ENCODE assay signal across 29 cellular contexts in the genomic region with DNA sequence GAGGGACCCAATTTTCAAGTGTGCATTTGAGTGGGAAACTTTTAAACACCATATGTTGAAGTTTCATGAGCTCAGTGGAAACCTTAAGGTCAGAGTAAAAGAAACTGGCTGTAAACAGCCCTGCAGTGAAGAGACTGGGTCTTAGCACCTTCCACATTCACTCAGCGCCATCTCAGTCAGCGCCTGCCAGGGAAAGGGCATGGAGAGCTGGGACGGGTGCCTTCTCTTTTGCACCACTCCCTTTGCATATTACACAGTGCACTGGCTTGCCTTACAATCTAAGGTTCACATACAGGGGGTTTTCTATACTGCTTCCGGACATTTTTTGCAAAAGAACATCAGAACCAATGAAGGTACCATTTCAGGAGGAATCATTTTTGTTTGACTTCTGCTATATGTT. TPM values are rescaled to one million over a fixed set of nuclear protein-coding genes. Genes with fewer than 3 reads are reported as not detected.
DNase-seq lines count a peak whose midpoint lies in the region; ATAC-seq lines count a peak whose summit lies in the region.
"Had no signal": no experiment of that assay in that cellular context is flagged by ENCODE, and none has a peak within 500 bp of the region (broad histone marks: within the 10 kb centered on the region; RNA-seq: fewer than 3 reads in every experiment).

No MANE protein-coding gene starts in this region.

- H3K9me3 Mint-ChIP-seq in activated CD4-positive, alpha-beta T cell treated with anti-CD3 and anti-CD28 coated beads, Interleukin-2, amount 10 ng/mL, durations not matched to agents 7 days and 5 days = no peaks in the 10 kb centered on the region
- H3K9me3 Mint-ChIP-seq in stimulated activated naive CD8-positive, alpha-beta T cell treated with anti-CD3 and anti-CD28 coated beads, Interleukin-15, Interleukin-2, amounts not matched to agents 100 ng/mL and 50 ng/mL, for 24 hours = no peaks in the 10 kb centered on the region
- H3K9me3 Mint-ChIP-seq in stimulated activated naive CD8-positive, alpha-beta T cell treated with anti-CD3 and anti-CD28 coated beads, Interleukin-15, amount 100 ng/mL, for 72 hours = no peaks in the 10 kb centered on the region
- H3K9me3 Mint-ChIP-seq: CD14-positive monocyte had no signal

- H3K27ac Mint-ChIP-seq in activated CD4-positive, alpha-beta T cell treated with anti-CD3 and anti-CD28 coated beads, Interleukin-2, amount 10 ng/mL, durations not matched to agents 7 days and 5 days = peak overlapping the region; percentile 58
- H3K27ac Mint-ChIP-seq in stimulated activated naive CD8-positive, alpha-beta T cell treated with anti-CD3 and anti-CD28 coated beads, Interleukin-15, Interleukin-2, amounts not matched to agents 100 ng/mL and 50 ng/mL, for 24 hours = peak overlapping the region; percentile 36
- no peak overlapping the region for H3K27ac Mint-ChIP-seq in stimulated activated naive CD8-positive, alpha-beta T cell treated with anti-CD3 and anti-CD28 coated beads, Interleukin-15, amount 100 ng/mL, for 72 hours

- intact Hi-C loops in sciatic nerve (cut with DNase I) = no loop called here

- H3K27me3 Mint-ChIP-seq in activated CD4-positive, alpha-beta T cell treated with anti-CD3 and anti-CD28 coated beads, Interleukin-2, amount 10 ng/mL, durations not matched to agents 7 days and 5 days = no peaks in the 10 kb centered on the region
- no peaks in the 10 kb centered on the region for H3K27me3 Mint-ChIP-seq in stimulated activated naive CD8-positive, alpha-beta T cell treated with anti-CD3 and anti-CD28 coated beads, Interleukin-15, Interleukin-2, amounts not matched to agents 100 ng/mL and 50 ng/mL, for 24 hours
- H3K27me3 Mint-ChIP-seq in stimulated activated naive CD8-positive, alpha-beta T cell treated with anti-CD3 and anti-CD28 coated beads, Interleukin-15, amount 100 ng/mL, for 72 hours = no peaks in the 10 kb centered on the region
- H3K27me3 Mint-ChIP-seq: naive thymus-derived CD4-positive, alpha-beta T cell had no signal

- peaks cover 13% of the 10 kb centered on the region for H3K4me1 Mint-ChIP-seq in activated CD4-positive, alpha-beta T cell treated with anti-CD3 and anti-CD28 coated beads, Interleukin-2, amount 10 ng/mL, durations not matched to agents 7 days and 5 days
- H3K4me1 Mint-ChIP-seq in stimulated activated naive CD8-positive, alpha-beta T cell treated with anti-CD3 and anti-CD28 coated beads, Interleukin-15, Interleukin-2, amounts not matched to agents 100 ng/mL and 50 ng/mL, for 24 hours (ENCODE audit: low read depth) = peaks cover 22% of the 10 kb centered on the region
- H3K4me1 Mint-ChIP-seq in stimulated activated naive CD8-positive, alpha-beta T cell treated with anti-CD3 and anti-CD28 coated beads, Interleukin-15, amount 100 ng/mL, for 72 hours = peaks cover 23% of the 10 kb centered on the region

- CTCF ChIA-PET in activated CD4-positive, alpha-beta T cell treated with anti-CD3 and anti-CD28 coated beads, Interleukin-2, amount 10 ng/mL, durations not matched to agents 7 days and 5 days (lab: Charles Lee) = interaction anchor here (0.9 to 1.5 kb wide), 3 partner anchors 8 to 55 kb away, joined by 3 read pairs; no protein-coding TSS in a partner anchor

- H3K36me3 Mint-ChIP-seq in activated CD4-positive, alpha-beta T cell treated with anti-CD3 and anti-CD28 coated beads, Interleukin-2, amount 10 ng/mL, durations not matched to agents 7 days and 5 days (ENCODE audit: low read depth) = peaks cover 31% of the 10 kb centered on the region
- H3K36me3 Mint-ChIP-seq in stimulated activated naive CD8-positive, alpha-beta T cell treated with anti-CD3 and anti-CD28 coated beads, Interleukin-15, Interleukin-2, amounts not matched to agents 100 ng/mL and 50 ng/mL, for 24 hours (ENCODE audit: low read depth) = peaks cover 55% of the 10 kb centered on the region

- no peak overlapping the region for H3K4me3 Mint-ChIP-seq in activated CD4-positive, alpha-beta T cell treated with anti-CD3 and anti-CD28 coated beads, Interleukin-2, amount 10 ng/mL, durations not matched to agents 7 days and 5 days
- no peak overlapping the region for H3K4me3 Mint-ChIP-seq in stimulated activated naive CD8-positive, alpha-beta T cell treated with anti-CD3 and anti-CD28 coated beads, Interleukin-15, Interleukin-2, amounts not matched to agents 100 ng/mL and 50 ng/mL, for 24 hours
- no peak overlapping the region for H3K4me3 Mint-ChIP-seq in stimulated activated naive CD8-positive, alpha-beta T cell treated with anti-CD3 and anti-CD28 coated beads, Interleukin-15, amount 100 ng/mL, for 72 hours
- H3K4me3 Mint-ChIP-seq: CD14-positive monocyte; naive thymus-derived CD4-positive, alpha-beta T cell had no signal

- POLR2A ChIA-PET in activated CD4-positive, alpha-beta T cell treated with anti-CD3 and anti-CD28 coated beads, Interleukin-2, amount 10 ng/mL, durations not matched to agents 7 days and 5 days (lab: Charles Lee) = no interaction called here

- no peak for ATAC-seq in stimulated activated naive CD8-positive, alpha-beta T cell treated with anti-CD3 and anti-CD28 coated beads, Interleukin-15, amount 100 ng/mL, for 72 hours
- ATAC-seq in sciatic nerve = no peak
- ATAC-seq: body of pancreas; naive thymus-derived CD4-positive, alpha-beta T cell had no signal

- DNase-seq in activated CD4-positive, alpha-beta T cell treated with anti-CD3 and anti-CD28 coated beads, Interleukin-2, amount 10 ng/mL, durations not matched to agents 7 days and 5 days = no peak
- no peak for DNase-seq in activated CD4-positive, alpha-beta T cell treated with anti-CD3 and anti-CD28 coated beads, Interleukin-2, amount 50 U/mL, for 1 hour
- no peak for DNase-seq in stimulated activated naive CD8-positive, alpha-beta T cell treated with anti-CD3 and anti-CD28 coated beads, Interleukin-15, amount 100 ng/mL, for 72 hours
- DNase-seq in sciatic nerve (ENCODE audit: low spot score) (no peak), SW 1271 (lab: John Stamatoyannopoulos, UW) (no peak)
- DNase-seq: 8988T; activated gamma-delta T cell treated with Interleukin-2 at 50 U/mL for 16 hours; activated T-cell treated with anti-CD3 and anti-CD28 coated beads for 4 hours; body of pancreas; Calu3; DMS79 treated with DMSO at 0.1 percent for 48 hours; dorsolateral prefrontal cortex; IMR-90; midbrain; NCI-H1048; NCI-H1694 treated with DMSO at 0.1 percent for 48 hours; NCI-H2171 treated with DMSO at 0.1 percent for 48 hours; NCI-H524; NK-92 treated with Interleukin-12 subunit alpha and Interleukin-12 subunit beta, amount 100 ng/mL, for 24 hours; PC-9; SIG-M5; stomach; T1000; thyroid gland; WERI-Rb-1 had no signal

RNA-seq across cellular contexts. Expression of a gene that starts 4.5 kb away (rescaled TPM):
- 100 to 1,000 TPM; 167 to 202 TPM for total RNA-seq in activated CD4-positive, alpha-beta T cell treated with anti-CD3 and anti-CD28 coated beads, Interleukin-2, amount 10 ng/mL, durations not matched to agents 7 days and 5 days
- total RNA-seq in sciatic nerve = 97.3 TPM

RNA-seq across cellular contexts. Expression of a gene that starts 11.4 kb away (rescaled TPM):
- not detected for total RNA-seq in activated CD4-positive, alpha-beta T cell treated with anti-CD3 and anti-CD28 coated beads, Interleukin-2, amount 10 ng/mL, durations not matched to agents 7 days and 5 days
- total RNA-seq in sciatic nerve = 9.0 TPM
- total RNA-seq: IMR-90 had no signal

RNA-seq across cellular contexts. Expression of a gene that starts 12.3 kb away (rescaled TPM):
- 1 to 10 TPM; 4.6 TPM for total RNA-seq in activated CD4-positive, alpha-beta T cell treated with anti-CD3 and anti-CD28 coated beads, Interleukin-2, amount 10 ng/mL, durations not matched to agents 7 days and 5 days
- total RNA-seq in sciatic nerve = 6.5 TPM

RNA-seq across cellular contexts. Expression of a gene that starts 44.8 kb away (rescaled TPM):
- not detected for total RNA-seq in activated CD4-positive, alpha-beta T cell treated with anti-CD3 and anti-CD28 coated beads, Interleukin-2, amount 10 ng/mL, durations not matched to agents 7 days and 5 days
- 0.27 TPM for total RNA-seq in sciatic nerve
- total RNA-seq: Calu3; IMR-90; naive thymus-derived CD4-positive, alpha-beta T cell; omental fat pad; PC-9; thyroid gland had no signal

RNA-seq across cellular contexts. Expression of a gene that starts 56.6 kb away (rescaled TPM):
- total RNA-seq in activated CD4-positive, alpha-beta T cell treated with anti-CD3 and anti-CD28 coated beads, Interleukin-2, amount 10 ng/mL, durations not matched to agents 7 days and 5 days = 10 to 100 TPM in 1 of 2 experiments, 1 to 10 TPM in 1; 9.7 to 12.5 TPM
- total RNA-seq in sciatic nerve = 35.5 TPM

Comparison
In these comparisons a context has a peak if more than half of its experiments do, and no peak if none do; other contexts are left out.
1. H3K27ac Mint-ChIP-seq: peak in activated CD4-positive, alpha-beta T cell treated with anti-CD3 and anti-CD28 coated beads, Interleukin-2, amount 10 ng/mL, durations not matched to agents 7 days and 5 days (single experiment) and stimulated activated naive CD8-positive, alpha-beta T cell treated with anti-CD3 and anti-CD28 coated beads, Interleukin-15, Interleukin-2, amounts not matched to agents 100 ng/mL and 50 ng/mL, for 24 hours (single experiment); none in stimulated activated naive CD8-positive, alpha-beta T cell treated with anti-CD3 and anti-CD28 coated beads, Interleukin-15, amount 100 ng/mL, for 72 hours (0 of 2).